ENCODE assay signal across 8 cellular contexts in genomic region chr3:31532587-31533168, GRCh38.
A peak's percentile ranks its signal among the peaks of the same experiment; 100 is the strongest.
DNase-seq lines count a peak whose midpoint lies in the region; ATAC-seq and TF ChIP-seq lines count a peak whose summit lies in the region.

STT3B (plus strand) TSS chr3:31532925; CDS start chr3:31532999, 74 bp downstream.

- H3K9me3 ChIP-seq in mucosa of stomach (ENCODE audit: control insufficient read depth, low read length), result no peaks in the 10 kb centered on the region

- no peaks in the 10 kb centered on the region for H3K27me3 ChIP-seq in mucosa of stomach (ENCODE audit: control insufficient read depth, insufficient read depth, low read length)

- peaks cover 19% of the 10 kb centered on the region for H3K4me1 ChIP-seq in mucosa of stomach (ENCODE audit: control insufficient read depth, insufficient read depth, low read length)

- H3K9ac ChIP-seq in mucosa of stomach (ENCODE audit: low read length), result peak within 1 kb of the TSS; percentile 75

- no peak for TF ChIP-seq CTCF in AG09309 (IDR thresholded peaks at IDR 0.05; ENCODE audit: control insufficient read depth, insufficient read depth, low read depth, low read length, missing control alignments)
- TF ChIP-seq CTCF in epithelial cell of esophagus (IDR thresholded peaks at IDR 0.05; ENCODE audit: insufficient read depth, low read depth, low read length, missing control alignments), result no peak

- H3K4me3 ChIP-seq in AG09309 (ENCODE audit: control insufficient read depth, low read depth, low read length) (peak within 1 kb of the TSS; percentile 97), epithelial cell of esophagus (ENCODE audit: low read length) (peak within 1 kb of the TSS; percentile 80), mucosa of stomach (ENCODE audit: low read length) (peak within 1 kb of the TSS; percentile 56)

- peak; percentile 35 for DNase-seq in AG09309 (ENCODE audit: low read depth)
- DNase-seq in NCI-H510A treated with DMSO at 0.1 percent for 48 hours (lab: John Stamatoyannopoulos, UW), result peak; percentile 75
- peak; percentile 74 for DNase-seq in activated CD8-positive, alpha-beta memory T cell treated with anti-CD3 and anti-CD28 coated beads for 4 hours (ENCODE audit: low read depth in 2 of 2)
- DNase-seq in epithelial cell of esophagus (ENCODE audit: low read depth), result peak; percentile 87
- DNase-seq in stimulated activated CD8-positive, alpha-beta memory T cell treated with anti-CD3 and anti-CD28 coated beads, Interleukin-7, amount 100 ng/mL, for 24 hours (ENCODE audit: low read depth), result peak; percentile 64

- ATAC-seq in GM18861 (IDR thresholded peaks at IDR 0.05; ENCODE audit: unreplicated experiment) (peak; percentile 39), HG03064 (IDR thresholded peaks at IDR 0.05; ENCODE audit: low read depth, unreplicated experiment) (peak; percentile 50)

- no peaks in the 10 kb centered on the region for H3K36me3 ChIP-seq in mucosa of stomach (ENCODE audit: control insufficient read depth, insufficient read depth, low read length)

Comparison
In these comparisons a context has a peak if more than half of its experiments do, and no peak if none do; other contexts are left out.
1. Peak in every context shown above with its lines: DNase-seq, ATAC-seq and H3K4me3 ChIP-seq.
2. DNase-seq: peak in every context shown above with its lines; median percentile 87 in epithelial cell of esophagus; 75 in NCI-H510A treated with DMSO at 0.1 percent for 48 hours; 74 in activated CD8-positive, alpha-beta memory T cell treated with anti-CD3 and anti-CD28 coated beads for 4 hours; 64 in stimulated activated CD8-positive, alpha-beta memory T cell treated with anti-CD3 and anti-CD28 coated beads, Interleukin-7, amount 100 ng/mL, for 24 hours; 35 in AG09309.